ENCODE assay signal across 1 cellular context in genomic region chr2:158381205-158381604, GRCh38.
TF ChIP-seq lines count a peak whose summit lies in the region.

No MANE protein-coding gene starts in this region.

TF ChIP-seq in K562, 482 proteins besides CTCF, POLR2A, EP300 and RAD21 (continued from another document):
- TF ChIP-seq ARID4B (CRISPR knock-in tag; IDR thresholded peaks at IDR 0.05) (no peak), EP400 (IDR thresholded peaks at IDR 0.05) (no peak), ZNF639 (CRISPR knock-in tag; conservative IDR thresholded peaks at IDR 0.05 in 1 of 2, IDR thresholded peaks at IDR 0.05 in 1 of 2) (no peak), CHD7 (IDR thresholded peaks at IDR 0.05; ENCODE audit: low read depth, low read length) (no peak), CEBPG (CRISPR knock-in tag; IDR thresholded peaks at IDR 0.05) (no peak), CEBPG (tag; conservative IDR thresholded peaks at IDR 0.05 in 1 of 2, IDR thresholded peaks at IDR 0.05 in 1 of 2) (no peak), BDP1 (IDR thresholded peaks at IDR 0.05; ENCODE audit: insufficient read depth, insufficient read length) (no peak), ZFP91 (CRISPR knock-in tag; IDR thresholded peaks at IDR 0.05) (no peak), CREB3L1 (IDR thresholded peaks at IDR 0.05; ENCODE audit: borderline replicate concordance, low read depth) (no peak)
